ENCODE assay signal across 8 cellular contexts in genomic region chr13:52850396-52851152, GRCh38. TPM values are rescaled to one million over a fixed set of nuclear protein-coding genes. Genes with fewer than 3 reads are reported as not detected.
A peak's percentile ranks its signal among the peaks of the same experiment; 100 is the strongest.
DNase-seq lines count a peak whose midpoint lies in the region; FAIRE-seq and TF ChIP-seq lines count a peak whose summit lies in the region.

No MANE protein-coding gene starts in this region.

- H3K27me3 Mint-ChIP-seq in mesothelial cell of epicardium (ENCODE audit: low read depth) = peaks cover 55% of the 10 kb centered on the region

- H3K36me3 Mint-ChIP-seq in mesothelial cell of epicardium = no peaks in the 10 kb centered on the region

- H3K27ac Mint-ChIP-seq in mesothelial cell of epicardium = peak overlapping the region; percentile 94

- TF ChIP-seq CTCF in NB4 (IDR thresholded peaks at IDR 0.05; ENCODE audit: low read depth, low read length) = peak; percentile 23
- TF ChIP-seq CTCF in mesothelial cell of epicardium (IDR thresholded peaks at IDR 0.05; ENCODE audit: unreplicated experiment) = peak; percentile 33

- peaks cover 36% of the 10 kb centered on the region for H3K4me1 Mint-ChIP-seq in mesothelial cell of epicardium

- no peak for TF ChIP-seq POLR2A in H54 (IDR thresholded peaks at IDR 0.05; ENCODE audit: low read depth, low read length)
- no peak for TF ChIP-seq POLR2A in NB4 (IDR thresholded peaks at IDR 0.05; ENCODE audit: extremely low read depth, insufficient read length)
- no peak for TF ChIP-seq POLR2A in erythroblast (IDR thresholded peaks at IDR 0.05; ENCODE audit: low read length)

- no peak for FAIRE-seq in H54 (lab: Jason Lieb, UNC)

- peak overlapping the region; percentile 53 for H3K4me3 ChIP-seq in NB4 (ENCODE audit: low read depth, low read length)

- peak; percentile 69 for DNase-seq in NCI-H2171 (lab: John Stamatoyannopoulos, UW)
- DNase-seq in NCI-H2171 treated with DMSO at 0.1 percent for 48 hours (lab: John Stamatoyannopoulos, UW) = no peak
- peak; percentile 31 for DNase-seq in H54 (ENCODE audit: insufficient read length, low spot score)
- peak; percentile 71 for DNase-seq in NB4 (ENCODE audit: low read depth)
- DNase-seq in UCSD-AML1 (lab: John Stamatoyannopoulos, UW; ENCODE audit: unreplicated experiment) = peak; percentile 84
- peak; percentile 39 to 44 for DNase-seq in erythroblast (lab: John Stamatoyannopoulos, UW)
- peak; percentile 69 to 85 for DNase-seq in mesothelial cell of epicardium (ENCODE audit: low spot score in 2 of 2, unreplicated experiment in 2 of 2)
- DNase-seq in substantia nigra (lab: John Stamatoyannopoulos, UW) = peak in 46 of 49 donors; percentile 11 to 78 (median 51)

- no peaks in the 10 kb centered on the region for H3K9me3 Mint-ChIP-seq in mesothelial cell of epicardium

- H3K4me3 Mint-ChIP-seq in mesothelial cell of epicardium = peak overlapping the region; percentile 88

- H3K27ac ChIP-seq in substantia nigra (ENCODE audit: low read depth, low read length, poor library complexity, severe bottlenecking) = no peak overlapping the region

RNA-seq across cellular contexts. Expression of gene PCDH8, which starts 2.1 kb away (rescaled TPM):
- 0.09 to 0.25 TPM (median 0.23 TPM) in 3 replicates for total RNA-seq in mesothelial cell of epicardium
